ENCODE assay signal across 28 cellular contexts in genomic region chr15:31522056-31522455, GRCh38.
"Had no signal": no experiment of that assay in that cellular context is flagged by ENCODE, and none has a peak within 500 bp of the region (broad histone marks: within the 10 kb centered on the region; RNA-seq: fewer than 3 reads in every experiment).

No MANE protein-coding gene starts in this region.

- DNase-seq: naive thymus-derived CD4-positive, alpha-beta T cell; natural killer cell; nucleus accumbens; pancreas; retina; right cardiac atrium; right lobe of liver; sigmoid colon; small intestine; stimulated activated CD4-positive, alpha-beta T cell treated with anti-CD3 and anti-CD28 coated beads, Interleukin-15, amount 100 ng/mL, for 24 hours; stimulated activated CD4-positive, alpha-beta T cell treated with anti-CD3 and anti-CD28 coated beads, Interleukin-2, amount 100 ng/mL, for 24 hours; stimulated activated CD4-positive, alpha-beta T cell treated with anti-CD3 and anti-CD28 coated beads, Interleukin-2, amount 100 ng/mL, for 48 hours; stimulated activated CD4-positive, alpha-beta T cell treated with anti-CD3 and anti-CD28 coated beads, Interleukin-4, amount 100 ng/mL, for 24 hours; stimulated activated naive CD4-positive, alpha-beta T cell; stimulated activated naive CD8-positive, alpha-beta T cell treated with anti-CD3 and anti-CD28 coated beads, Interleukin-15, Interleukin-2, amounts not matched to agents 100 U/mL and 50 U/mL, for 24 hours; stomach; testis; tibial artery; transverse colon; upper lobe of right lung; uterus had no signal

- H3K27me3 ChIP-seq: neutrophil, pancreas, right lobe of liver, sigmoid colon, stomach, suprapubic skin, testis, tibial artery, transverse colon, upper lobe of right lung, uterus had no signal

- H3K36me3 Mint-ChIP-seq: naive thymus-derived CD4-positive, alpha-beta T cell; natural killer cell; stimulated activated effector memory CD8-positive, alpha-beta T cell treated with anti-CD3 and anti-CD28 coated beads, Interleukin-12 subunit alpha, Interleukin-12 subunit beta, amount 100 ng/mL, for 72 hours; type B pancreatic cell had no signal

- H3K36me3 ChIP-seq: neutrophil, pancreas, prostate gland, right lobe of liver, sigmoid colon, suprapubic skin, transverse colon, upper lobe of right lung, uterus had no signal

- H3K27ac Mint-ChIP-seq: natural killer cell, nephron, type B pancreatic cell had no signal

- ATAC-seq: naive thymus-derived CD4-positive, alpha-beta T cell; natural killer cell; pancreas; right cardiac atrium; right lobe of liver; stimulated activated effector memory CD8-positive, alpha-beta T cell treated with anti-CD3 and anti-CD28 coated beads, Interleukin-12 subunit alpha, Interleukin-12 subunit beta, amount 100 ng/mL, for 72 hours; stimulated activated naive CD8-positive, alpha-beta T cell treated with anti-CD3 and anti-CD28 coated beads, Interleukin-15, Interleukin-2, amounts not matched to agents 100 U/mL and 50 U/mL, for 24 hours; upper lobe of right lung had no signal

- H3K27ac ChIP-seq: neutrophil, pancreas, prostate gland, right lobe of liver, sigmoid colon, stomach, suprapubic skin, testis, tibial artery, transverse colon, upper lobe of right lung, uterus had no signal

- H3K27me3 Mint-ChIP-seq: type B pancreatic cell had no signal

- H3K4me1 Mint-ChIP-seq: naive thymus-derived CD4-positive, alpha-beta T cell; natural killer cell; nephron; stimulated activated effector memory CD8-positive, alpha-beta T cell treated with anti-CD3 and anti-CD28 coated beads, Interleukin-12 subunit alpha, Interleukin-12 subunit beta, amount 100 ng/mL, for 72 hours had no signal

- H3K9me3 ChIP-seq: neutrophil, pancreas, prostate gland, right lobe of liver, sigmoid colon, stomach, suprapubic skin, testis, tibial artery, transverse colon, upper lobe of right lung, uterus had no signal

- H3K4me3 ChIP-seq: pancreas, prostate gland, right lobe of liver, sigmoid colon, stomach, suprapubic skin, testis, tibial artery, transverse colon, upper lobe of right lung, uterus had no signal

- H3K4me1 ChIP-seq: pancreas, prostate gland, sigmoid colon, stomach, suprapubic skin, testis, tibial artery, transverse colon, upper lobe of right lung, uterus had no signal

- H3K9me3 Mint-ChIP-seq: naive thymus-derived CD4-positive, alpha-beta T cell; natural killer cell; nephron; neural crest cell; stimulated activated effector memory CD8-positive, alpha-beta T cell treated with anti-CD3 and anti-CD28 coated beads, Interleukin-12 subunit alpha, Interleukin-12 subunit beta, amount 100 ng/mL, for 72 hours; type B pancreatic cell had no signal

- H3K4me3 Mint-ChIP-seq: naive thymus-derived CD4-positive, alpha-beta T cell; natural killer cell; nephron; neural crest cell; stimulated activated effector memory CD8-positive, alpha-beta T cell treated with anti-CD3 and anti-CD28 coated beads, Interleukin-12 subunit alpha, Interleukin-12 subunit beta, amount 100 ng/mL, for 72 hours; type B pancreatic cell had no signal
